Comparison of ENCODE assay signal across 7 cellular contexts in genomic region chr3:48301814-48302194, GRCh38. TPM values are rescaled to one million over a fixed set of nuclear protein-coding genes. Genes with fewer than 3 reads are reported as not detected.
DNase-seq lines count a peak whose midpoint lies in the region; ATAC-seq and TF ChIP-seq lines count a peak whose summit lies in the region.

No MANE protein-coding gene starts in this region.

- no peaks in the 10 kb centered on the region for H3K27me3 ChIP-seq in RWPE2 (ENCODE audit: insufficient read depth, poor library complexity, severe bottlenecking)
- H3K27me3 ChIP-seq in endodermal cell (ENCODE audit: control insufficient read depth, insufficient read depth, low read length, poor library complexity, severe bottlenecking) = peaks cover 22% of the 10 kb centered on the region
- no peaks in the 10 kb centered on the region for H3K27me3 ChIP-seq in mononuclear cell (ENCODE audit: insufficient read depth, low read length)
- no peaks in the 10 kb centered on the region for H3K27me3 ChIP-seq in upper lobe of right lung

- ATAC-seq in HG02642 (IDR thresholded peaks at IDR 0.05; ENCODE audit: poor library complexity, unreplicated experiment) (peak; percentile 12), RWPE2 (ENCODE audit: low read depth) (peak; percentile 38), upper lobe of right lung (peak; percentile 27), HG03039 (IDR thresholded peaks at IDR 0.05; ENCODE audit: unreplicated experiment) (no peak)

- H3K9ac ChIP-seq in endodermal cell (ENCODE audit: extremely low read depth, low read length, poor library complexity, severe bottlenecking) = peak overlapping the region; percentile 91

- no peaks in the 10 kb centered on the region for H3K9me3 ChIP-seq in RWPE2 (ENCODE audit: severe bottlenecking)
- H3K9me3 ChIP-seq in endodermal cell (ENCODE audit: control insufficient read depth, low read length) = peaks cover 5% of the 10 kb centered on the region
- no peaks in the 10 kb centered on the region for H3K9me3 ChIP-seq in mononuclear cell (ENCODE audit: low read depth, low read length)
- no peaks in the 10 kb centered on the region for H3K9me3 ChIP-seq in upper lobe of right lung

- H3K4me1 Mint-ChIP-seq in endodermal cell = peaks cover 21% of the 10 kb centered on the region

- peak overlapping the region; percentile 67 for H3K27ac Mint-ChIP-seq in endodermal cell

- H3K36me3 Mint-ChIP-seq in endodermal cell (ENCODE audit: low read depth) = peaks cover 21% of the 10 kb centered on the region

- peaks cover 3% of the 10 kb centered on the region for H3K9me3 Mint-ChIP-seq in endodermal cell

- H3K4me1 ChIP-seq in RWPE2 (ENCODE audit: insufficient read depth, poor library complexity, severe bottlenecking) (no peaks in the 10 kb centered on the region), endodermal cell (ENCODE audit: control insufficient read depth, insufficient read depth, low read length) (no peaks in the 10 kb centered on the region), mononuclear cell (ENCODE audit: insufficient read depth, low read length) (peaks cover 34% of the 10 kb centered on the region), upper lobe of right lung (peaks cover 22% of the 10 kb centered on the region)

- peak overlapping the region; percentile 88 for H3K4me3 Mint-ChIP-seq in endodermal cell

- TF ChIP-seq CTCF in RWPE2 (IDR thresholded peaks at IDR 0.05; ENCODE audit: poor library complexity, severe bottlenecking) = no peak
- TF ChIP-seq CTCF in endodermal cell (conservative IDR thresholded peaks at IDR 0.05) = no peak
- no peak for TF ChIP-seq CTCF in upper lobe of right lung (IDR thresholded peaks at IDR 0.05)

- H3K27ac ChIP-seq in RWPE2 (ENCODE audit: poor library complexity, severe bottlenecking) (peak overlapping the region; percentile 67), endodermal cell (ENCODE audit: low read depth, low read length) (no peak overlapping the region), upper lobe of right lung (peak overlapping the region; percentile 98)

- peak; percentile 21 for DNase-seq in GM03348 (ENCODE audit: low spot score)
- no peak for DNase-seq in RWPE2 (ENCODE audit: low spot score)
- no peak for DNase-seq in endodermal cell
- no peak for DNase-seq in upper lobe of right lung

- intact Hi-C loops in upper lobe of right lung (cut with DNase I) = no loop called here

- 19% methylated on average over 8 to 11 of the region's 11 CpGs for WGBS in endodermal cell (ENCODE audit: insufficient coverage in 1 of 2, insufficient read length in 1 of 2), 2 experiments

- peak overlapping the region; percentile 82 for H3K4me3 ChIP-seq in RWPE2 (ENCODE audit: severe bottlenecking)
- H3K4me3 ChIP-seq in endodermal cell (ENCODE audit: low read length) = peak overlapping the region; percentile 97
- H3K4me3 ChIP-seq in mononuclear cell (ENCODE audit: low read length) = peak overlapping the region; percentile 94
- H3K4me3 ChIP-seq in upper lobe of right lung = peak overlapping the region; percentile 71

- peaks cover 28% of the 10 kb centered on the region for H3K27me3 Mint-ChIP-seq in endodermal cell (ENCODE audit: insufficient read depth)

- peaks cover 19% of the 10 kb centered on the region for H3K36me3 ChIP-seq in RWPE2 (ENCODE audit: low read depth)
- H3K36me3 ChIP-seq in endodermal cell (ENCODE audit: control insufficient read depth, insufficient read depth, low read length) = peaks cover 11% of the 10 kb centered on the region
- H3K36me3 ChIP-seq in upper lobe of right lung = peaks cover 5% of the 10 kb centered on the region

RNA-seq across cellular contexts. Expression of gene NME6, which starts 0.6 kb away (rescaled TPM):
- 10 to 100 TPM; 27.7 to 30.2 TPM for total RNA-seq in endodermal cell
- 38.0 TPM for polyA plus RNA-seq in endodermal cell (2013, experiment 1 of 2)
- 33.1 TPM for polyA plus RNA-seq in endodermal cell (2013, experiment 2 of 2)
- total RNA-seq in mononuclear cell = 5.4 TPM
- 29.5 TPM for total RNA-seq in upper lobe of right lung

RNA-seq across cellular contexts. Expression of gene SPINK8, which starts 31.7 kb away (rescaled TPM):
- total RNA-seq in endodermal cell = not detected
- polyA plus RNA-seq in endodermal cell (2013, experiment 1 of 2) = not detected
- not detected for polyA plus RNA-seq in endodermal cell (2013, experiment 2 of 2)
- not detected for total RNA-seq in mononuclear cell
- total RNA-seq in upper lobe of right lung = not detected
